Comparison of ENCODE assay signal across 18 cellular contexts in the genomic region with DNA sequence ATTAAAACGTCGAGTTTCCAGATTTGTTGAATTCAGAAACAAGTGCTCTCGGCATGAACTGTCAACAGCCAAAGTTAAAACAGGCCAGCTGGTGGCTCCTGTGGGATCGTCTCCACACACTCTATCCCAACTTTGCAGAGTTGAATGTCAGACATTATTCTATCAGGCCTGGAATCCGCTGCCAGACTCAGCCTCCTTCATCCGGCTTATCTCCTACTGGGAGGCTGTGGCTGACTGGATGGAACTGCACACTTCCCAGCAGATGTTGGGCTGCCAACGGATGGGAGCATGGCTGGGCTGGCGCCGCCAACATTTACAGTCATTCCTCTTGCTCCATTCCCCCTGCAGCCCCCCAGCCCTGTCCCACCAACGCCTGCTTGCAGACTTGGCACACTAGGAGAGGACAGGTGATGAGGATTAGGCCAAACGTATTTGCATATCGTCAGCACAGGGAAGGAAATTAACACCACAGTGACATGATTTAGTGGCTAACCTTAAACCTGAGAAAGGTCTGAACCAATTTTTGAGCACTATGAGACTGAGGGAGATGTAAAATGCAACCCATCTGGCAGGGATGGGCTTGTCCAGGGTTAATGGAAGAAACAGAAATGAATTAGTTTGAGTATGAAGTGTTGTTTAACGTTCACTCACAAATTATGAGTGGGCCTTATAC.
DNase-seq lines count a peak whose midpoint lies in the region; ATAC-seq and TF ChIP-seq lines count a peak whose summit lies in the region.
"Had no signal": no experiment of that assay in that cellular context is flagged by ENCODE, and none has a peak within 500 bp of the region (broad histone marks: within the 10 kb centered on the region; RNA-seq: fewer than 3 reads in every experiment).

No MANE protein-coding gene starts in this region.

- no peaks in the 10 kb centered on the region for H3K36me3 Mint-ChIP-seq in chondrocyte (ENCODE audit: low read depth)
- H3K36me3 Mint-ChIP-seq in memory B cell, result peaks cover 2% of the 10 kb centered on the region
- H3K36me3 Mint-ChIP-seq in activated CD4-positive, alpha-beta T cell treated with anti-CD3 and anti-CD28 coated beads, Interleukin-2, amount 10 ng/mL, durations not matched to agents 7 days and 5 days (ENCODE audit: low read depth), result no peaks in the 10 kb centered on the region
- H3K36me3 Mint-ChIP-seq: brain, natural killer cell had no signal

- TF ChIP-seq CTCF in chondrocyte (IDR thresholded peaks at IDR 0.05) (no peak), coronary artery (IDR thresholded peaks at IDR 0.05) (no peak)

- POLR2A ChIA-PET in activated CD4-positive, alpha-beta T cell treated with anti-CD3 and anti-CD28 coated beads, Interleukin-2, amount 10 ng/mL, durations not matched to agents 7 days and 5 days (lab: Charles Lee), result no interaction called here

- peak overlapping the region; percentile 10 for H3K4me3 Mint-ChIP-seq in chondrocyte (ENCODE audit: unreplicated experiment)
- peak overlapping the region; percentile 48 for H3K4me3 Mint-ChIP-seq in memory B cell
- H3K4me3 Mint-ChIP-seq in activated CD4-positive, alpha-beta T cell treated with anti-CD3 and anti-CD28 coated beads, Interleukin-2, amount 10 ng/mL, durations not matched to agents 7 days and 5 days, result no peak overlapping the region
- H3K4me3 Mint-ChIP-seq: brain, H9, natural killer cell had no signal

- H3K79me2 ChIP-seq in Karpas-422 (ENCODE audit: low read length), result no peaks in the 10 kb centered on the region

- H3K9ac ChIP-seq in Karpas-422 (ENCODE audit: low read length), result no peak overlapping the region

- no peaks in the 10 kb centered on the region for H4K20me1 ChIP-seq in Karpas-422 (ENCODE audit: insufficient read depth, low read depth, low read length)

- H3K9me3 Mint-ChIP-seq in chondrocyte (ENCODE audit: low read depth), result no peaks in the 10 kb centered on the region
- no peaks in the 10 kb centered on the region for H3K9me3 Mint-ChIP-seq in memory B cell
- H3K9me3 Mint-ChIP-seq in activated CD4-positive, alpha-beta T cell treated with anti-CD3 and anti-CD28 coated beads, Interleukin-2, amount 10 ng/mL, durations not matched to agents 7 days and 5 days, result no peaks in the 10 kb centered on the region
- H3K9me3 Mint-ChIP-seq: brain, H9, natural killer cell had no signal

- no peak overlapping the region for H2AFZ ChIP-seq in Karpas-422 (ENCODE audit: low read length)

- H3K4me1 ChIP-seq in Karpas-422 (ENCODE audit: low read length), result peaks cover 67% of the 10 kb centered on the region

- H3K27ac Mint-ChIP-seq in chondrocyte (ENCODE audit: unreplicated experiment) (peak overlapping the region; percentile 89), memory B cell (peak overlapping the region; percentile 4)
- no peak overlapping the region for H3K27ac Mint-ChIP-seq in activated CD4-positive, alpha-beta T cell treated with anti-CD3 and anti-CD28 coated beads, Interleukin-2, amount 10 ng/mL, durations not matched to agents 7 days and 5 days
- H3K27ac Mint-ChIP-seq: brain had no signal

- ATAC-seq in memory B cell (ENCODE audit: low read depth) (peak; percentile 38), GM21528 (IDR thresholded peaks at IDR 0.05; ENCODE audit: low FRiP score, unreplicated experiment) (no peak)
- ATAC-seq: natural killer cell, Panc1 had no signal

- H3K4me2 ChIP-seq in Karpas-422 (ENCODE audit: low read depth, low read length, poor library complexity, severe bottlenecking), result peak overlapping the region; percentile 55

- H3K9me2 ChIP-seq in Karpas-422 (replicated peaks; ENCODE audit: insufficient read depth, low read length), result no peaks in the 10 kb centered on the region

- H3K36me3 ChIP-seq in Karpas-422 (ENCODE audit: insufficient read depth, low read length), result no peaks in the 10 kb centered on the region
- H3K36me3 ChIP-seq: tibial artery had no signal

- H3K27ac ChIP-seq in Karpas-422 (ENCODE audit: low read length) (peak overlapping the region; percentile 16; the same call in 1 of the 2 replicates), coronary artery (no peak overlapping the region)
- H3K27ac ChIP-seq: tibial artery had no signal

- H3K27me3 ChIP-seq in Karpas-422 (ENCODE audit: low read length), result no peaks in the 10 kb centered on the region
- H3K27me3 ChIP-seq: tibial artery had no signal

- DNase-seq in AG08395 (ENCODE audit: low spot score) (peak; percentile 20), Karpas-422 (peak; percentile 44), chondrocyte (ENCODE audit: low spot score) (no peak), memory B cell (ENCODE audit: low spot score in 2 of 2) (no peak), coronary artery (ENCODE audit: low spot score) (no peak), COLO668 (lab: John Stamatoyannopoulos, UW; ENCODE audit: unreplicated experiment) (no peak)
- DNase-seq in activated CD4-positive, alpha-beta T cell treated with anti-CD3 and anti-CD28 coated beads, Interleukin-2, amount 10 ng/mL, durations not matched to agents 7 days and 5 days, result no peak
- DNase-seq: activated naive CD4-positive, alpha-beta T cell treated with Interleukin-2 at 50 U/mL for 16 hours; H9; natural killer cell; NCI-H1105; NCI-H345; stimulated activated CD4-positive, alpha-beta T cell treated with anti-CD3 and anti-CD28 coated beads, Interleukin-2, amount 100 ng/mL, for 48 hours; SW 1271; tibial artery had no signal

- CTCF ChIA-PET in activated CD4-positive, alpha-beta T cell treated with anti-CD3 and anti-CD28 coated beads, Interleukin-2, amount 10 ng/mL, durations not matched to agents 7 days and 5 days (lab: Charles Lee), result interaction anchor here (0.5 kb wide), 1 partner anchor 382 kb away, joined by 3 read pairs; no protein-coding TSS in a partner anchor

- H3K9me3 ChIP-seq in Karpas-422 (ENCODE audit: low read length), result no peaks in the 10 kb centered on the region
- H3K9me3 ChIP-seq: tibial artery had no signal

- H3K4me3 ChIP-seq in Karpas-422 (ENCODE audit: low read length) (0 out of 2 replicates have a peak overlapping the region, but pooled peaks have one; percentile 2), coronary artery (no peak overlapping the region)
- H3K4me3 ChIP-seq: tibial artery had no signal

- H3K4me1 Mint-ChIP-seq in chondrocyte (ENCODE audit: low read depth) (peaks cover 44% of the 10 kb centered on the region), memory B cell (peaks cover 32% of the 10 kb centered on the region)
- peaks cover 5% of the 10 kb centered on the region for H3K4me1 Mint-ChIP-seq in activated CD4-positive, alpha-beta T cell treated with anti-CD3 and anti-CD28 coated beads, Interleukin-2, amount 10 ng/mL, durations not matched to agents 7 days and 5 days

- H3K27me3 Mint-ChIP-seq in chondrocyte (ENCODE audit: low read depth) (no peaks in the 10 kb centered on the region), memory B cell (no peaks in the 10 kb centered on the region)
- no peaks in the 10 kb centered on the region for H3K27me3 Mint-ChIP-seq in activated CD4-positive, alpha-beta T cell treated with anti-CD3 and anti-CD28 coated beads, Interleukin-2, amount 10 ng/mL, durations not matched to agents 7 days and 5 days

Comparison
In these comparisons a context has a peak if more than half of its experiments do, and no peak if none do; other contexts are left out.
1. DNase-seq: peak in AG08395 (single experiment) and Karpas-422 (single experiment); none in chondrocyte (single experiment), memory B cell (0 of 2), coronary artery (single experiment), activated CD4-positive, alpha-beta T cell treated with anti-CD3 and anti-CD28 coated beads, Interleukin-2, amount 10 ng/mL, durations not matched to agents 7 days and 5 days (single experiment) and COLO668 (single experiment).